Comparison of ENCODE assay signal across 8 cellular contexts in the genomic region with DNA sequence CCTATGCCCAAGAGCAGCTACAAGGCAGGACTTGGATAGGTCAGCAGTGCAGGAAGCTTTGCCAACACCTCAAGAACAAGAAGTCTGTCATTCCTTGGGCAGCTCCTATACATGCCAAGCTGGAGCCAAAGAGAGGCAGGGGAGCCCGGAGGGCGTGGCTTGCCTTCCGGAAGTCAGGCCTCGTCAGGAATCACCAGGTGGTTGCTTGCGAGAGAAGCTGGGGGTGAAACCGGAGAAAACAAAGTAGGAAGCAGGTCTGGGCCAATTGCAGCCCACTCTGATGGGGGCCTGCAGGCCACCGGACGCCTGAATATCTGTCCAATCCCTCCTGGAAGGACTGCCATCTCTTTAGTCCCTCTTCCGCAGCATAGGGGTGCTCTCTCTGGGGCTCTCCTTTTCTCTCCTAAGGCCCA. TPM values are rescaled to one million over a fixed set of nuclear protein-coding genes. Genes with fewer than 3 reads are reported as not detected.
DNase-seq lines count a peak whose midpoint lies in the region; ATAC-seq lines count a peak whose summit lies in the region.

No MANE protein-coding gene starts in this region.

- H3K27ac Mint-ChIP-seq in memory B cell: peak overlapping the region; percentile 98

- DNase-seq in activated T-cell treated with anti-CD3 and anti-CD28 coated beads for 48 hours (ENCODE audit: low read depth): peak; percentile 1
- DNase-seq in activated T-cell treated with anti-CD3 and anti-CD28 coated beads for 4 hours: no peak
- peak; percentile 87 for DNase-seq in NCI-H69 (lab: John Stamatoyannopoulos, UW)
- DNase-seq in cerebellar cortex (ENCODE audit: low spot score): peak; percentile 55
- no peak for DNase-seq in memory B cell (ENCODE audit: low spot score in 2 of 2)
- no peak for DNase-seq in HuH-7.5 (ENCODE audit: low spot score)

- peak overlapping the region; percentile 23 for H3K4me3 ChIP-seq in urinary bladder (ENCODE audit: low read depth, low read length)

- H3K36me3 Mint-ChIP-seq in memory B cell: peaks cover 5% of the 10 kb centered on the region

- no peaks in the 10 kb centered on the region for H3K27me3 Mint-ChIP-seq in memory B cell

- peaks cover 6% of the 10 kb centered on the region for H3K4me1 Mint-ChIP-seq in memory B cell

- WGBS in urinary bladder: 67% methylated on average over 9 of the region's 9 CpGs

- no peak for ATAC-seq in memory B cell (ENCODE audit: low read depth)
- no peak for ATAC-seq in GM18867 (IDR thresholded peaks at IDR 0.05; ENCODE audit: unreplicated experiment)

- H3K4me3 Mint-ChIP-seq in memory B cell: peak overlapping the region; percentile 92

- peak overlapping the region; percentile 68 for H3K27ac ChIP-seq in urinary bladder (ENCODE audit: low read depth)

- H3K9me3 Mint-ChIP-seq in memory B cell: no peaks in the 10 kb centered on the region

- no peaks in the 10 kb centered on the region for H3K36me3 ChIP-seq in urinary bladder (ENCODE audit: insufficient read depth)

- H3K4me1 ChIP-seq in urinary bladder (ENCODE audit: insufficient read depth): no peaks in the 10 kb centered on the region

RNA-seq across cellular contexts. Expression of a gene that starts 0.8 kb away (rescaled TPM):
- 18.2 TPM for total RNA-seq in urinary bladder
- 8.1 TPM for polyA plus RNA-seq in urinary bladder

RNA-seq across cellular contexts. Expression of a gene that starts 48.1 kb away (rescaled TPM):
- 81.6 TPM for total RNA-seq in urinary bladder
- 38.4 TPM for polyA plus RNA-seq in urinary bladder

RNA-seq across cellular contexts. Expression of a gene that starts 53.0 kb away (rescaled TPM):
- 40.2 TPM for total RNA-seq in urinary bladder
- 217 TPM for polyA plus RNA-seq in urinary bladder

Comparison
In these comparisons a context has a peak if more than half of its experiments do, and no peak if none do; other contexts are left out.
1. DNase-seq: peak in activated T-cell treated with anti-CD3 and anti-CD28 coated beads for 48 hours (single experiment), NCI-H69 (single experiment) and cerebellar cortex (single experiment); none in activated T-cell treated with anti-CD3 and anti-CD28 coated beads for 4 hours (single experiment), memory B cell (0 of 2) and HuH-7.5 (single experiment).